Comparison of ENCODE assay signal across 12 cellular contexts in genomic region chr1:204087893-204088528, GRCh38. TPM values are rescaled to one million over a fixed set of nuclear protein-coding genes. Genes with fewer than 3 reads are reported as not detected.
DNase-seq lines count a peak whose midpoint lies in the region; ATAC-seq and TF ChIP-seq lines count a peak whose summit lies in the region.
"Had no signal": no experiment of that assay in that cellular context is flagged by ENCODE, and none has a peak within 500 bp of the region (broad histone marks: within the 10 kb centered on the region; RNA-seq: fewer than 3 reads in every experiment).

No MANE protein-coding gene starts in this region.

- H3K27me3 ChIP-seq in esophagus (ENCODE audit: control insufficient read depth in 1 of 2, insufficient read depth in 2 of 2, low read length in 2 of 2) (no peaks in the 10 kb centered on the region), tibial nerve (no peaks in the 10 kb centered on the region)

- H3K4me1 ChIP-seq in esophagus (ENCODE audit: control insufficient read depth in 2 of 2, insufficient read depth in 2 of 2, low read length in 1 of 2) (peaks cover 9 to 36% of the 10 kb centered on the region in 2 donors), tibial nerve (peaks cover 10 to 100% (median 80%) of the 10 kb centered on the region in 4 donors), mucosa of descending colon (ENCODE audit: low read depth) (peaks cover 59% of the 10 kb centered on the region)

- peaks cover 92% of the 10 kb centered on the region for H3K4me1 Mint-ChIP-seq in nephron progenitor cell

- TF ChIP-seq CTCF in nephron progenitor cell (IDR thresholded peaks at IDR 0.05) (no peak), tibial nerve (IDR thresholded peaks at IDR 0.05) (no peak), mucosa of descending colon (IDR thresholded peaks at IDR 0.05) (no peak)

- H3K9me3 ChIP-seq in esophagus (ENCODE audit: control insufficient read depth in 2 of 2, insufficient read depth in 1 of 2, low read depth in 1 of 2, low read length in 1 of 2), result no peaks in the 10 kb centered on the region
- H3K9me3 ChIP-seq in tibial nerve, result no peaks in the 10 kb centered on the region
- no peaks in the 10 kb centered on the region for H3K9me3 ChIP-seq in mucosa of descending colon

- H3K36me3 Mint-ChIP-seq in nephron progenitor cell (ENCODE audit: low read depth), result peaks cover 15% of the 10 kb centered on the region

- intact Hi-C loops in mucosa of descending colon (cut with DNase I, micrococcal nuclease), result no loop called here

- peaks cover 2% of the 10 kb centered on the region for H3K27me3 Mint-ChIP-seq in nephron progenitor cell (ENCODE audit: low read depth, poor library complexity)

- H3K9me3 Mint-ChIP-seq in nephron progenitor cell, result no peaks in the 10 kb centered on the region

- no peak for TF ChIP-seq POLR2A in tibial nerve (IDR thresholded peaks at IDR 0.05)

- ATAC-seq in mucosa of descending colon, result no peak

- no peak for TF ChIP-seq EP300 in tibial nerve (IDR thresholded peaks at IDR 0.05)

- H3K27ac Mint-ChIP-seq in nephron progenitor cell, result peak overlapping the region; percentile 86

- WGBS in esophagus, 2 donors, result 62 to 77% methylated on average over 7 of the region's 7 CpGs
- WGBS in tibial nerve, 2 donors, result 56 to 58% methylated on average over 7 of the region's 7 CpGs

- peaks cover 0 to 2% of the 10 kb centered on the region in 2 donors for H3K36me3 ChIP-seq in esophagus (ENCODE audit: control insufficient read depth in 2 of 2, insufficient read depth in 2 of 2, low read length in 1 of 2)
- H3K36me3 ChIP-seq in tibial nerve, result no peaks in the 10 kb centered on the region
- H3K36me3 ChIP-seq in mucosa of descending colon (ENCODE audit: low read depth), result no peaks in the 10 kb centered on the region

- H3K27ac ChIP-seq in esophagus (ENCODE audit: low read depth in 2 of 2, low read length in 1 of 2) (peak overlapping the region; percentile 73 to 79), tibial nerve (peak overlapping the region; percentile 76 to 97 (median 92))

- DNase-seq in DMS 273 (lab: John Stamatoyannopoulos, UW; ENCODE audit: unreplicated experiment) (peak; percentile 24), DMS 273 treated with DMSO at 0.1 percent for 48 hours (lab: John Stamatoyannopoulos, UW) (no peak), nephron progenitor cell (no peak), tibial nerve (ENCODE audit: low spot score in 2 of 2) (peak in 1 of 2 donors; percentile 78), mucosa of descending colon (no peak), NCI-H524 (lab: John Stamatoyannopoulos, UW) (no peak)
- DNase-seq in activated CD4-positive, CD25-positive, alpha-beta regulatory T cell treated with anti-CD3 and anti-CD28 coated beads, Interleukin-2, amount 50 U/mL, for 72 hours, result no peak
- DNase-seq: 8988T, NCI-H510A, occipital lobe, SW 1271 had no signal

- H3K4me3 ChIP-seq in esophagus (ENCODE audit: low read depth in 1 of 2, low read length in 2 of 2) (no peak overlapping the region), tibial nerve (peak overlapping the region in 1 of 4 donors; percentile 37), mucosa of descending colon (no peak overlapping the region)

- peak overlapping the region; percentile 9 for H3K4me3 Mint-ChIP-seq in nephron progenitor cell

RNA-seq across cellular contexts. Expression of gene SOX13, which starts 15.1 kb away (rescaled TPM):
- polyA plus RNA-seq in esophagus, result 10 to 100 TPM in 1 of 2 donors, 1 to 10 TPM in 1; 6.9 to 10.4 TPM
- total RNA-seq in tibial nerve, result 100 to 1,000 TPM in 3 of 4 donors, 10 to 100 TPM in 1; 51.8 to 108 (median 105) TPM
- total RNA-seq in mucosa of descending colon, result 10 to 100 TPM; 39.8 to 69.2 (median 40.7) TPM
